38 cellular contexts compared by ENCODE assay signal in the genomic region with DNA sequence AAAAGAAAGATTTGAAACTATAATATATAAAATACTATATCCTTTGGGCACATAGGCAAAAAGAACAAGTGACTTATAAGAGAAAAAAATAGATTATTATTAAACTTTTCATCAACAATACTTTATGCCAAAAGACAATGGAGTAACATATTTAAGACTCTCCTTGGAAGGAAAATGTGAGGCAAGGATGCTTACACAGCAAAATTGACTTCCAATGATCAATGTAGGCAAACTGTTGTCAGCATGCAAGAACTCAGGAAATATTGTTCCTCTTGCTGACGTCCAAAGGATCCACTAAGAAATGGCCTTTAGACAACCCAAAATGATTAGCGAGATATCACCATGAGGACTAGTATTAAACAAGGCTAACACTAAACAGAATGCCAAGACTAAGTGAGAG. TPM values are rescaled to one million over a fixed set of nuclear protein-coding genes. Genes with fewer than 3 reads are reported as not detected.
"Had no signal": no experiment of that assay in that cellular context is flagged by ENCODE, and none has a peak within 500 bp of the region (broad histone marks: within the 10 kb centered on the region; RNA-seq: fewer than 3 reads in every experiment).

No MANE protein-coding gene starts in this region.

- H3K36me3 ChIP-seq: adrenal gland, Peyer's patch had no signal

- H3K9me3 ChIP-seq: adrenal gland, body of pancreas, Peyer's patch had no signal

- H3K4me3 Mint-ChIP-seq: activated CD4-positive, alpha-beta T cell treated with anti-CD3 and anti-CD28 coated beads for 36 hours; activated CD4-positive, alpha-beta T cell treated with anti-CD3 and anti-CD28 coated beads, Interleukin-2, amount 10 ng/mL, durations not matched to agents 7 days and 5 days; activated CD8-positive, alpha-beta T cell treated with anti-CD3 and anti-CD28 coated beads, Interleukin-2, amount 10 ng/mL, durations not matched to agents 7 days and 5 days; activated naive CD4-positive, alpha-beta T cell treated with anti-CD3 and anti-CD28 coated beads for 36 hours; activated T-cell treated with anti-CD3 and anti-CD28 coated beads, Interleukin-2, amount 50 U/mL, for 4 hours; activated T-helper 1 cell treated with anti-CD3 and anti-CD28 coated beads, Interleukin-12 subunit alpha, Interleukin-12 subunit beta, Interleukin-2, Interleukin-4 antibody, amounts not matched to agents 30 ng/mL and 10 ng/mL and 1 ng/mL, durations not matched to agents 14 hours and 24 hours and 36 hours; T-cell; T-helper 17 cell; WTC11 had no signal

- FAIRE-seq: astrocyte, bronchial epithelial cell had no signal

- H3K4me1 ChIP-seq: adrenal gland, body of pancreas, Peyer's patch had no signal

- H3K36me3 Mint-ChIP-seq: activated naive CD4-positive, alpha-beta T cell treated with anti-CD3 and anti-CD28 coated beads, Interleukin-2, amount 50 U/mL, for 72 hours; T-cell; WTC11 had no signal

- H3K9me3 Mint-ChIP-seq: activated CD4-positive, alpha-beta T cell treated with anti-CD3 and anti-CD28 coated beads, Interleukin-2, amount 10 ng/mL, durations not matched to agents 7 days and 5 days; activated naive CD4-positive, alpha-beta T cell treated with anti-CD3 and anti-CD28 coated beads for 36 hours; activated naive CD4-positive, alpha-beta T cell treated with anti-CD3 and anti-CD28 coated beads, Interleukin-2, amount 50 U/mL, for 72 hours; activated T-cell treated with anti-CD3 and anti-CD28 coated beads, Interleukin-2, amount 50 U/mL, for 4 hours; activated T-helper 1 cell treated with anti-CD3 and anti-CD28 coated beads, Interleukin-12 subunit alpha, Interleukin-12 subunit beta, Interleukin-2, Interleukin-4 antibody, amounts not matched to agents 30 ng/mL and 10 ng/mL and 1 ng/mL, durations not matched to agents 14 hours and 24 hours and 36 hours; T-cell; WTC11 had no signal

- H3K27ac ChIP-seq: adrenal gland, body of pancreas, Peyer's patch had no signal

- H3K4me3 ChIP-seq: adrenal gland, body of pancreas, Peyer's patch had no signal

- H3K27ac Mint-ChIP-seq: activated CD4-positive, alpha-beta T cell treated with anti-CD3 and anti-CD28 coated beads for 36 hours; activated CD4-positive, alpha-beta T cell treated with anti-CD3 and anti-CD28 coated beads, Interleukin-2, amount 10 ng/mL, durations not matched to agents 7 days and 5 days; activated CD8-positive, alpha-beta T cell treated with anti-CD3 and anti-CD28 coated beads, Interleukin-2, amount 10 ng/mL, durations not matched to agents 7 days and 5 days; activated naive CD4-positive, alpha-beta T cell treated with anti-CD3 and anti-CD28 coated beads for 36 hours; activated naive CD4-positive, alpha-beta T cell treated with anti-CD3 and anti-CD28 coated beads, Interleukin-2, amount 50 U/mL, for 72 hours; activated T-helper 1 cell treated with anti-CD3 and anti-CD28 coated beads, Interleukin-12 subunit alpha, Interleukin-12 subunit beta, Interleukin-2, Interleukin-4 antibody, amounts not matched to agents 30 ng/mL and 10 ng/mL and 1 ng/mL, durations not matched to agents 14 hours and 24 hours and 36 hours; T-cell; T-helper 17 cell; WTC11 had no signal

- DNase-seq: activated CD4-positive, alpha-beta T cell treated with anti-CD3 and anti-CD28 coated beads for 36 hours; activated CD4-positive, alpha-beta T cell treated with anti-CD3 and anti-CD28 coated beads, Interleukin-2, amount 10 ng/mL, durations not matched to agents 7 days and 5 days; activated CD4-positive, alpha-beta T cell treated with anti-CD3 and anti-CD28 coated beads, Interleukin-2, amount 50 U/mL, for 48 hours; activated CD8-positive, alpha-beta memory T cell treated with anti-CD3 and anti-CD28 coated beads, Interleukin-2, amount 50 U/mL, for 4 hours; activated CD8-positive, alpha-beta T cell treated with anti-CD3 and anti-CD28 coated beads, Interleukin-2, amount 10 ng/mL, durations not matched to agents 7 days and 5 days; activated gamma-delta T cell treated with Interleukin-2 at 50 U/mL for 16 hours; activated naive CD4-positive, alpha-beta T cell treated with anti-CD3 and anti-CD28 coated beads for 36 hours; activated T-cell treated with anti-CD3 and anti-CD28 coated beads for 4 hours; activated T-cell treated with anti-CD3 and anti-CD28 coated beads, Interleukin-2, amount 50 U/mL, for 4 hours; adrenal gland; body of pancreas; caudate nucleus; cerebellar nuclear complex; NCI-H1092 treated with DMSO at 0.1 percent for 48 hours; NCI-H1417; NCI-H146; NCI-H187; NCI-H2029 treated with DMSO at 0.1 percent for 48 hours; NCI-H2107; NCI-H2171; NCI-H510A; NCI-H526; NCI-H748 treated with DMSO at 0.1 percent for 48 hours; NK-92 treated with Interleukin-12 subunit alpha and Interleukin-12 subunit beta, amount 100 ng/mL, for 24 hours; Peyer's patch; RPMI8226; SIG-M5; T-cell; T-helper 17 cell had no signal

- ATAC-seq: activated CD4-positive, alpha-beta T cell treated with anti-CD3 and anti-CD28 coated beads for 36 hours; activated CD4-positive, CD25-positive, alpha-beta regulatory T cell treated with anti-CD3 and anti-CD28 coated beads, Interleukin-2, amount 50 U/mL, for 24 hours; activated CD8-positive, alpha-beta T cell treated with anti-CD3 and anti-CD28 coated beads, Interleukin-2, amount 10 ng/mL, durations not matched to agents 7 days and 5 days; activated naive CD4-positive, alpha-beta T cell treated with anti-CD3 and anti-CD28 coated beads, Interleukin-2, amount 50 U/mL, for 72 hours; activated T-cell treated with anti-CD3 and anti-CD28 coated beads, Interleukin-2, amount 50 U/mL, for 4 hours; body of pancreas; Right ventricle myocardium inferior; T-cell; T-helper 17 cell; WTC11 had no signal

- H3K4me1 Mint-ChIP-seq: activated CD4-positive, alpha-beta T cell treated with anti-CD3 and anti-CD28 coated beads for 36 hours; activated CD4-positive, alpha-beta T cell treated with anti-CD3 and anti-CD28 coated beads, Interleukin-2, amount 10 ng/mL, durations not matched to agents 7 days and 5 days; T-cell; T-helper 17 cell had no signal

- H3K27me3 ChIP-seq: adrenal gland, body of pancreas, Peyer's patch had no signal

RNA-seq across cellular contexts. Expression of a gene that starts 22.9 kb away (rescaled TPM):
- total RNA-seq: activated CD4-positive, alpha-beta T cell treated with anti-CD3 and anti-CD28 coated beads for 36 hours; activated CD4-positive, alpha-beta T cell treated with anti-CD3 and anti-CD28 coated beads, Interleukin-2, amount 10 ng/mL, durations not matched to agents 7 days and 5 days; activated CD8-positive, alpha-beta T cell treated with anti-CD3 and anti-CD28 coated beads, Interleukin-2, amount 10 ng/mL, durations not matched to agents 7 days and 5 days; activated naive CD4-positive, alpha-beta T cell treated with anti-CD3 and anti-CD28 coated beads for 36 hours; activated naive CD4-positive, alpha-beta T cell treated with anti-CD3 and anti-CD28 coated beads, Interleukin-2, amount 50 U/mL, for 72 hours; activated T-cell treated with anti-CD3 and anti-CD28 coated beads, Interleukin-2, amount 50 U/mL, for 4 hours; activated T-helper 1 cell treated with anti-CD3 and anti-CD28 coated beads, Interleukin-12 subunit alpha, Interleukin-12 subunit beta, Interleukin-2, Interleukin-4 antibody, amounts not matched to agents 30 ng/mL and 10 ng/mL and 1 ng/mL, durations not matched to agents 14 hours and 24 hours and 36 hours; astrocyte; body of pancreas; bronchial epithelial cell; PC-3; Peyer's patch; SK-MEL-5; T-cell; T-helper 17 cell; WTC11 had no signal

RNA-seq across cellular contexts. Expression of a gene that starts 31.2 kb away (rescaled TPM):
- total RNA-seq: activated CD4-positive, alpha-beta T cell treated with anti-CD3 and anti-CD28 coated beads for 36 hours; activated CD4-positive, alpha-beta T cell treated with anti-CD3 and anti-CD28 coated beads, Interleukin-2, amount 10 ng/mL, durations not matched to agents 7 days and 5 days; activated CD8-positive, alpha-beta T cell treated with anti-CD3 and anti-CD28 coated beads, Interleukin-2, amount 10 ng/mL, durations not matched to agents 7 days and 5 days; activated naive CD4-positive, alpha-beta T cell treated with anti-CD3 and anti-CD28 coated beads for 36 hours; activated naive CD4-positive, alpha-beta T cell treated with anti-CD3 and anti-CD28 coated beads, Interleukin-2, amount 50 U/mL, for 72 hours; activated T-cell treated with anti-CD3 and anti-CD28 coated beads, Interleukin-2, amount 50 U/mL, for 4 hours; activated T-helper 1 cell treated with anti-CD3 and anti-CD28 coated beads, Interleukin-12 subunit alpha, Interleukin-12 subunit beta, Interleukin-2, Interleukin-4 antibody, amounts not matched to agents 30 ng/mL and 10 ng/mL and 1 ng/mL, durations not matched to agents 14 hours and 24 hours and 36 hours; adrenal gland; astrocyte; body of pancreas; bronchial epithelial cell; PC-3; Peyer's patch; SK-MEL-5; T-cell; T-helper 17 cell; WTC11 had no signal
- polyA plus RNA-seq: adrenal gland had no signal
